Comparison of ENCODE assay signal across 12 cellular contexts in genomic region chr3:25582242-25582641, GRCh38.
DNase-seq lines count a peak whose midpoint lies in the region; ATAC-seq and TF ChIP-seq lines count a peak whose summit lies in the region.
"Had no signal": no experiment of that assay in that cellular context is flagged by ENCODE, and none has a peak within 500 bp of the region (broad histone marks: within the 10 kb centered on the region; RNA-seq: fewer than 3 reads in every experiment).

No MANE protein-coding gene starts in this region.

- H3K9me3 ChIP-seq in MG63 (no peaks in the 10 kb centered on the region), mesodermal cell (ENCODE audit: control insufficient read depth, low read length) (no peaks in the 10 kb centered on the region)
- H3K9me3 ChIP-seq: sigmoid colon had no signal

- H3K27me3 ChIP-seq in MG63, result no peaks in the 10 kb centered on the region
- H3K27me3 ChIP-seq: sigmoid colon had no signal

- no peak overlapping the region for H3K4me3 ChIP-seq in MG63
- no peak overlapping the region for H3K4me3 ChIP-seq in astrocyte of the cerebellum (ENCODE audit: low read depth, low read length)
- H3K4me3 ChIP-seq in mesodermal cell (ENCODE audit: extremely low read depth, insufficient read depth, low read length, poor library complexity, severe bottlenecking), result no peak overlapping the region
- H3K4me3 ChIP-seq: sigmoid colon had no signal

- ATAC-seq in GM21390 (IDR thresholded peaks at IDR 0.05; ENCODE audit: unreplicated experiment) (no peak), GM18873 (IDR thresholded peaks at IDR 0.05; ENCODE audit: low FRiP score, unreplicated experiment) (no peak)

- peaks cover 21% of the 10 kb centered on the region for H3K4me1 ChIP-seq in mesodermal cell (ENCODE audit: control insufficient read depth, insufficient read depth, low read length, poor library complexity, severe bottlenecking)
- H3K4me1 ChIP-seq: sigmoid colon had no signal

- no peaks in the 10 kb centered on the region for H3K36me3 ChIP-seq in MG63
- no peaks in the 10 kb centered on the region for H3K36me3 ChIP-seq in mesodermal cell (ENCODE audit: control insufficient read depth, insufficient read depth, low read length)

- TF ChIP-seq CTCF in astrocyte of the cerebellum (IDR thresholded peaks at IDR 0.05; ENCODE audit: low read depth, low read length, missing control alignments), result no peak

- WGBS in mesodermal cell (ENCODE audit: insufficient coverage in 2 of 2), 2 experiments, result 55 to 69% methylated on average over 2 of the region's 2 CpGs

- DNase-seq in Daoy (ENCODE audit: low read depth) (peak; percentile 54), MG63 (peak; percentile 92), astrocyte of the cerebellum (ENCODE audit: low read depth) (peak; percentile 37), NCI-H1092 (lab: John Stamatoyannopoulos, UW) (no peak), NCI-H1048 (lab: John Stamatoyannopoulos, UW) (no peak)
- DNase-seq: activated T-cell treated with anti-CD3 and anti-CD28 coated beads for 4 hours, cortex of kidney, NCI-H1694, sigmoid colon had no signal

- in situ Hi-C loops in astrocyte of the cerebellum (cut with HindIII; ENCODE audit: low sequenced_read_pairs), result loop anchor here (10.0 to 25.0 kb wide), 2 partner anchors 147 to 595 kb away; no protein-coding TSS in a partner anchor

- peak overlapping the region; percentile 57 for H3K27ac ChIP-seq in mesodermal cell (ENCODE audit: low read depth, low read length, severe bottlenecking)
- H3K27ac ChIP-seq: sigmoid colon had no signal

Comparison
In these comparisons a context has a peak if more than half of its experiments do, and no peak if none do; other contexts are left out.
1. DNase-seq: peak in Daoy (single experiment), MG63 (single experiment) and astrocyte of the cerebellum (single experiment); none in NCI-H1092 (single experiment) and NCI-H1048 (single experiment).